ENCODE assay signal across 9 cellular contexts in genomic region chr9:134328841-134329575, GRCh38. TPM values are rescaled to one million over a fixed set of nuclear protein-coding genes. Genes with fewer than 3 reads are reported as not detected.
A peak's percentile ranks its signal among the peaks of the same experiment; 100 is the strongest.
DNase-seq lines count a peak whose midpoint lies in the region; ATAC-seq and TF ChIP-seq lines count a peak whose summit lies in the region.
"Had no signal": no experiment of that assay in that cellular context is flagged by ENCODE, and none has a peak within 500 bp of the region (broad histone marks: within the 10 kb centered on the region; RNA-seq: fewer than 3 reads in every experiment).

No MANE protein-coding gene starts in this region.

- no peaks in the 10 kb centered on the region for H3K9me3 Mint-ChIP-seq in activated naive CD4-positive, alpha-beta T cell treated with anti-CD3 and anti-CD28 coated beads, Interleukin-2, amount 50 U/mL, for 72 hours
- H3K9me3 Mint-ChIP-seq: activated B cell treated with CpG ODN at 0.5 μM for 24 hours, IgD-negative memory B cell had no signal

- H2BK5ac ChIP-seq in mesenchymal stem cell (ENCODE audit: low read depth, low read length, poor library complexity, severe bottlenecking), result no peak overlapping the region

- H3K23ac ChIP-seq in mesenchymal stem cell (ENCODE audit: low read length in 2 of 2), result peak overlapping the region in 1 of 2 experiments; percentile 84

- no peak for TF ChIP-seq POLR2A in upper lobe of left lung (IDR thresholded peaks at IDR 0.05)

- H2BK120ac ChIP-seq in mesenchymal stem cell (ENCODE audit: low read depth, low read length), result peak overlapping the region; percentile 54

- ATAC-seq in upper lobe of left lung (ENCODE audit: low FRiP score in 2 of 2) (peak in 1 of 2 donors; percentile 28), HG02763 (IDR thresholded peaks at IDR 0.05; ENCODE audit: unreplicated experiment) (no peak)
- ATAC-seq in activated naive CD4-positive, alpha-beta T cell treated with anti-CD3 and anti-CD28 coated beads, Interleukin-2, amount 50 U/mL, for 72 hours, result no peak

- H2AK5ac ChIP-seq in mesenchymal stem cell (ENCODE audit: low read length, severe bottlenecking), result peak overlapping the region; percentile 54

- no peak for DNase-seq in LNCaP clone FGC (ENCODE audit: low read depth)
- peak; percentile 22 for DNase-seq in mesenchymal stem cell
- DNase-seq in upper lobe of left lung, result peak; percentile 59 to 87
- no peak for DNase-seq in NCI-H1105 treated with DMSO at 0.1 percent for 48 hours (lab: John Stamatoyannopoulos, UW)
- DNase-seq in activated naive CD4-positive, alpha-beta T cell treated with anti-CD3 and anti-CD28 coated beads, Interleukin-2, amount 50 U/mL, for 72 hours (ENCODE audit: low spot score in 2 of 2), result no peak
- DNase-seq: activated B cell treated with CpG ODN at 0.5 μM for 24 hours had no signal

- peak overlapping the region; percentile 92 for H3K9ac ChIP-seq in mesenchymal stem cell (ENCODE audit: low read length)

- H3K27me3 ChIP-seq in ectodermal cell (ENCODE audit: control insufficient read depth, insufficient read depth, low read length, poor library complexity, severe bottlenecking), result peaks cover 8% of the 10 kb centered on the region
- no peaks in the 10 kb centered on the region for H3K27me3 ChIP-seq in mesenchymal stem cell (ENCODE audit: control insufficient read depth in 1 of 2, insufficient read depth in 1 of 2, low read length in 2 of 2)
- no peaks in the 10 kb centered on the region for H3K27me3 ChIP-seq in upper lobe of left lung

- no peak for TF ChIP-seq EP300 in upper lobe of left lung (IDR thresholded peaks at IDR 0.05)

- peak overlapping the region in 1 of 2 experiments; percentile 82 for H2BK12ac ChIP-seq in mesenchymal stem cell (ENCODE audit: low read length in 2 of 2)

- H3K4me3 ChIP-seq in LNCaP clone FGC (ENCODE audit: low read depth, low read length) (peak overlapping the region; percentile 79), ectodermal cell (ENCODE audit: insufficient read depth, low read depth, low read length) (no peak overlapping the region), mesenchymal stem cell (ENCODE audit: insufficient read depth in 1 of 2, low read depth in 1 of 2, low read length in 2 of 2) (peak overlapping the region in 1 of 2 experiments; percentile 85), upper lobe of left lung (peak overlapping the region; percentile 5 to 85 (median 82))

- peak overlapping the region; percentile 67 to 91 for H3K18ac ChIP-seq in mesenchymal stem cell (ENCODE audit: low read depth in 1 of 2, low read length in 2 of 2)

- H3K27ac Mint-ChIP-seq in activated naive CD4-positive, alpha-beta T cell treated with anti-CD3 and anti-CD28 coated beads, Interleukin-2, amount 50 U/mL, for 72 hours, result peak overlapping the region in 1 of 2 donors; percentile 29
- H3K27ac Mint-ChIP-seq: activated B cell treated with CpG ODN at 0.5 μM for 24 hours had no signal

- peak overlapping the region; percentile 91 for H3K4me2 ChIP-seq in mesenchymal stem cell (ENCODE audit: low read length, poor library complexity, severe bottlenecking)

- peaks cover 31% of the 10 kb centered on the region for H3K79me1 ChIP-seq in mesenchymal stem cell (replicated peaks; ENCODE audit: low read length, poor library complexity, severe bottlenecking)

- H2BK15ac ChIP-seq in mesenchymal stem cell (ENCODE audit: low read depth, poor library complexity, severe bottlenecking), result peak overlapping the region; percentile 15

- H3K27ac ChIP-seq in ectodermal cell (ENCODE audit: insufficient read depth, low read depth, low read length, poor library complexity, severe bottlenecking) (peak overlapping the region; percentile 77), mesenchymal stem cell (ENCODE audit: low read length, poor library complexity, severe bottlenecking) (no peak overlapping the region), upper lobe of left lung (peak overlapping the region; percentile 76 to 93 (median 88))

- H3K4ac ChIP-seq in mesenchymal stem cell (ENCODE audit: low read depth in 1 of 2, low read length in 2 of 2), result peak overlapping the region; percentile 64 to 94

- peak overlapping the region; percentile 47 for H4K8ac ChIP-seq in mesenchymal stem cell (ENCODE audit: low read length)

- peak overlapping the region; percentile 70 for H4K91ac ChIP-seq in mesenchymal stem cell (ENCODE audit: low read length)

- H3K4me1 ChIP-seq in ectodermal cell (ENCODE audit: control insufficient read depth, insufficient read depth, low read length) (peaks cover 51% of the 10 kb centered on the region), mesenchymal stem cell (ENCODE audit: control insufficient read depth, insufficient read depth, low read depth, low read length) (peaks cover 83% of the 10 kb centered on the region), upper lobe of left lung (peaks cover 72 to 87% (median 77%) of the 10 kb centered on the region in 4 donors)

- no peaks in the 10 kb centered on the region for H3K36me3 ChIP-seq in ectodermal cell (ENCODE audit: control insufficient read depth, insufficient read depth, low read length)
- H3K36me3 ChIP-seq in mesenchymal stem cell (ENCODE audit: control insufficient read depth in 1 of 2, insufficient read depth in 2 of 2, low read depth in 1 of 2, low read length in 2 of 2), result no peaks in the 10 kb centered on the region
- H3K36me3 ChIP-seq in upper lobe of left lung, result no peaks in the 10 kb centered on the region

- H3K9me3 ChIP-seq in ectodermal cell (ENCODE audit: control insufficient read depth, low read length), result no peaks in the 10 kb centered on the region
- H3K9me3 ChIP-seq in mesenchymal stem cell (ENCODE audit: control insufficient read depth, low read length), result no peaks in the 10 kb centered on the region
- H3K9me3 ChIP-seq in upper lobe of left lung, result no peaks in the 10 kb centered on the region

- TF ChIP-seq CTCF in LNCaP clone FGC (IDR thresholded peaks at IDR 0.05; ENCODE audit: control insufficient read depth, extremely low read depth, insufficient read depth) (peak; percentile 28), upper lobe of left lung (IDR thresholded peaks at IDR 0.05) (no peak)

- 71 to 74% methylated on average over 31 of the region's 31 CpGs for WGBS in ectodermal cell, 2 experiments
- 80% methylated on average over 31 of the region's 31 CpGs for WGBS in mesenchymal stem cell
- WGBS in upper lobe of left lung, 2 donors, result 58 to 60% methylated on average over 14 to 25 of the region's 31 CpGs

- H2AFZ ChIP-seq in mesenchymal stem cell (ENCODE audit: low read depth, low read length), result no peak overlapping the region

- peak overlapping the region in 1 of 2 experiments; percentile 93 for H3K14ac ChIP-seq in mesenchymal stem cell (ENCODE audit: low read length in 2 of 2)

- no peaks in the 10 kb centered on the region for H3K36me3 Mint-ChIP-seq in activated naive CD4-positive, alpha-beta T cell treated with anti-CD3 and anti-CD28 coated beads, Interleukin-2, amount 50 U/mL, for 72 hours
- H3K36me3 Mint-ChIP-seq: IgD-negative memory B cell had no signal

RNA-seq across cellular contexts. Expression of gene RXRA, which starts 2.8 kb away (rescaled TPM):
- 36.1 TPM for polyA plus RNA-seq in ectodermal cell (2013, experiment 1 of 4)
- polyA plus RNA-seq in ectodermal cell (2013, experiment 2 of 4), result 39.2 TPM
- polyA plus RNA-seq in ectodermal cell (2013, experiment 3 of 4), result 34.4 TPM
- polyA plus RNA-seq in ectodermal cell (2013, experiment 4 of 4), result 36.5 TPM
- 37.8 TPM for polyA plus RNA-seq in mesenchymal stem cell (2013, experiment 1 of 2)
- polyA plus RNA-seq in mesenchymal stem cell (2013, experiment 2 of 2), result 38.3 TPM
- total RNA-seq in upper lobe of left lung, result 10 to 100 TPM; 43.8 to 92.7 (median 74.1) TPM
- total RNA-seq in activated naive CD4-positive, alpha-beta T cell treated with anti-CD3 and anti-CD28 coated beads, Interleukin-2, amount 50 U/mL, for 72 hours, result 1 to 10 TPM in 1 of 2 donors, under 1 TPM in 1; 0.25 to 7.9 TPM

Comparison
In these comparisons a context has a peak if more than half of its experiments do, and no peak if none do; other contexts are left out.
1. DNase-seq: peak in mesenchymal stem cell (single experiment) and upper lobe of left lung (2 of 2); none in LNCaP clone FGC (single experiment), NCI-H1105 treated with DMSO at 0.1 percent for 48 hours (single experiment) and activated naive CD4-positive, alpha-beta T cell treated with anti-CD3 and anti-CD28 coated beads, Interleukin-2, amount 50 U/mL, for 72 hours (0 of 2).
2. RNA of gene RXRA, which starts 2.8 kb away (total RNA-seq): 43.8 to 92.7 TPM in upper lobe of left lung; 0.25 to 7.9 TPM in activated naive CD4-positive, alpha-beta T cell treated with anti-CD3 and anti-CD28 coated beads, Interleukin-2, amount 50 U/mL, for 72 hours; every median in the first group is over 4 times any median in the second.